Comparison of ENCODE assay signal across 1 cellular context in genomic region chr4:147312376-147313046, GRCh38.
TF ChIP-seq lines count a peak whose summit lies in the region.

No MANE protein-coding gene starts in this region.

TF ChIP-seq in HEK293, 187 proteins besides CTCF, POLR2A, EP300 and RAD21 (continued from another document):
- TF ChIP-seq ZNF488 (tag by site-specific recombination; IDR thresholded peaks at IDR 0.05) = no peak
- TF ChIP-seq ZNF335 (tag by site-specific recombination; conservative IDR thresholded peaks at IDR 0.05) = no peak
- TF ChIP-seq ZNF561 (tag by site-specific recombination; IDR thresholded peaks at IDR 0.05; ENCODE audit: borderline replicate concordance) = 0 out of 2 replicates have a peak, but pooled peaks have one; percentile 63
- TF ChIP-seq KLF1 (tag by site-specific recombination; IDR thresholded peaks at IDR 0.05) = no peak
- no peak for TF ChIP-seq ZBTB7A (tag by site-specific recombination; IDR thresholded peaks at IDR 0.05; ENCODE audit: low read depth)
- no peak for TF ChIP-seq ZNF645 (tag by site-specific recombination; IDR thresholded peaks at IDR 0.05)
- peak; percentile 67 for TF ChIP-seq GLIS1 (tag by site-specific recombination; IDR thresholded peaks at IDR 0.05)
- no peak for TF ChIP-seq ZNF2 (tag by site-specific recombination; IDR thresholded peaks at IDR 0.05)
- TF ChIP-seq ZNF423 (tag by site-specific recombination; IDR thresholded peaks at IDR 0.05) = no peak
- no peak for TF ChIP-seq ZNF571 (tag by site-specific recombination; IDR thresholded peaks at IDR 0.05)
- no peak for TF ChIP-seq ZFP37 (tag by site-specific recombination; IDR thresholded peaks at IDR 0.05)
- no peak for TF ChIP-seq ZNF585B (tag by site-specific recombination; IDR thresholded peaks at IDR 0.05)
- no peak for TF ChIP-seq ZBTB44 (tag by site-specific recombination; IDR thresholded peaks at IDR 0.05)
- no peak for TF ChIP-seq ZNF596 (tag by site-specific recombination; IDR thresholded peaks at IDR 0.05)
- no peak for TF ChIP-seq ZNF266 (tag by site-specific recombination; IDR thresholded peaks at IDR 0.05; ENCODE audit: low read depth)
- 0 out of 2 replicates have a peak, but pooled peaks have one; percentile 19 for TF ChIP-seq ZBTB11 (tag by site-specific recombination; conservative IDR thresholded peaks at IDR 0.05; ENCODE audit: low read depth)
- TF ChIP-seq ZBTB8A (tag by site-specific recombination; IDR thresholded peaks at IDR 0.05) = no peak
- no peak for TF ChIP-seq ZNF555 (tag by site-specific recombination; conservative IDR thresholded peaks at IDR 0.05)
- no peak for TF ChIP-seq ZNF174 (tag by site-specific recombination; IDR thresholded peaks at IDR 0.05)
- TF ChIP-seq OSR2 (tag by site-specific recombination; IDR thresholded peaks at IDR 0.05) = peak; percentile 45; the same call in 1 of the 2 replicates
- TF ChIP-seq ZNF837 (tag by site-specific recombination; IDR thresholded peaks at IDR 0.05) = no peak
- no peak for TF ChIP-seq KLF9 (tag by site-specific recombination; IDR thresholded peaks at IDR 0.05; ENCODE audit: low read depth)
- no peak for TF ChIP-seq ZNF621 (tag by site-specific recombination; IDR thresholded peaks at IDR 0.05)
- no peak for TF ChIP-seq REPIN1 (tag by site-specific recombination; IDR thresholded peaks at IDR 0.05; ENCODE audit: low read depth)
- no peak for TF ChIP-seq ZSCAN5A (tag by site-specific recombination; IDR thresholded peaks at IDR 0.05)
- TF ChIP-seq ZNF513 (tag by site-specific recombination; IDR thresholded peaks at IDR 0.05) = no peak
